25 cellular contexts compared by ENCODE assay signal in genomic region chr7:37068902-37069301, GRCh38.
A peak's percentile ranks its signal among the peaks of the same experiment; 100 is the strongest.
DNase-seq lines count a peak whose midpoint lies in the region; ATAC-seq and TF ChIP-seq lines count a peak whose summit lies in the region.
"Had no signal": no experiment of that assay in that cellular context is flagged by ENCODE, and none has a peak within 500 bp of the region (broad histone marks: within the 10 kb centered on the region; RNA-seq: fewer than 3 reads in every experiment).

No MANE protein-coding gene starts in this region.

- peaks cover 7% of the 10 kb centered on the region for H3K9me3 Mint-ChIP-seq in natural killer cell treated with Interleukin-12 subunit alpha and Interleukin-12 subunit beta and Interleukin-15 and Interleukin-18, amount 100 ng/mL, for 72 hours
- H3K9me3 Mint-ChIP-seq in natural killer cell = peaks cover 0 to 3% of the 10 kb centered on the region in 2 donors
- peaks cover 5% of the 10 kb centered on the region for H3K9me3 Mint-ChIP-seq in central memory CD8-positive, alpha-beta T cell
- peaks cover 0 to 6% of the 10 kb centered on the region in 2 donors for H3K9me3 Mint-ChIP-seq in stimulated activated naive CD8-positive, alpha-beta T cell treated with anti-CD3 and anti-CD28 coated beads, Interleukin-15, amount 100 ng/mL, for 72 hours
- H3K9me3 Mint-ChIP-seq: CD8-positive, alpha-beta memory T cell had no signal

- no peak for TF ChIP-seq CTCF in natural killer cell (IDR thresholded peaks at IDR 0.05)

- peaks cover 55 to 63% of the 10 kb centered on the region in 2 donors for H3K4me1 Mint-ChIP-seq in natural killer cell treated with Interleukin-12 subunit alpha and Interleukin-12 subunit beta and Interleukin-15 and Interleukin-18, amount 100 ng/mL, for 72 hours (ENCODE audit: low read depth in 2 of 2)
- peaks cover 42 to 47% of the 10 kb centered on the region in 2 donors for H3K4me1 Mint-ChIP-seq in natural killer cell
- peaks cover 52% of the 10 kb centered on the region for H3K4me1 Mint-ChIP-seq in central memory CD8-positive, alpha-beta T cell
- H3K4me1 Mint-ChIP-seq in stimulated activated naive CD8-positive, alpha-beta T cell treated with anti-CD3 and anti-CD28 coated beads, Interleukin-15, amount 100 ng/mL, for 72 hours = peaks cover 50% of the 10 kb centered on the region

- 60% methylated on average over 1 of the region's 1 CpG for WGBS in right cardiac atrium

- DNase-seq in DMS53 (lab: John Stamatoyannopoulos, UW) (peak; percentile 14), DMS53 treated with DMSO at 0.1 percent for 48 hours (lab: John Stamatoyannopoulos, UW; ENCODE audit: unreplicated experiment) (no peak), natural killer cell (no peak), right cardiac atrium (no peak), CD1c-positive myeloid dendritic cell (ENCODE audit: extremely low spot score) (no peak)
- no peak for DNase-seq in natural killer cell treated with Interleukin-12 subunit alpha and Interleukin-12 subunit beta and Interleukin-15 and Interleukin-18, amount 100 ng/mL, for 72 hours (ENCODE audit: low spot score)
- no peak for DNase-seq in central memory CD8-positive, alpha-beta T cell (ENCODE audit: low spot score in 2 of 2)
- DNase-seq in stimulated activated naive CD8-positive, alpha-beta T cell treated with anti-CD3 and anti-CD28 coated beads, Interleukin-15, amount 100 ng/mL, for 72 hours = no peak
- DNase-seq: activated T-cell treated with anti-CD3 and anti-CD28 coated beads, Interleukin-2, amount 50 U/mL, for 4 hours; adrenal gland; AML-193; CD8-positive, alpha-beta memory T cell; colonic mucosa; DMS79 treated with DMSO at 0.1 percent for 48 hours; HFFc6; KG1; kidney glomerular epithelial cell; mammary epithelial cell; NCI-H1694; NK-92 treated with Interleukin-12 subunit alpha and Interleukin-12 subunit beta, amount 100 ng/mL, for 24 hours; Peyer's patch; upper lobe of left lung had no signal

- H3K4me3 Mint-ChIP-seq in natural killer cell treated with Interleukin-12 subunit alpha and Interleukin-12 subunit beta and Interleukin-15 and Interleukin-18, amount 100 ng/mL, for 72 hours = peak overlapping the region; percentile 51
- no peak overlapping the region for H3K4me3 Mint-ChIP-seq in natural killer cell
- no peak overlapping the region for H3K4me3 Mint-ChIP-seq in central memory CD8-positive, alpha-beta T cell
- peak overlapping the region in 1 of 2 donors; percentile 52 for H3K4me3 Mint-ChIP-seq in stimulated activated naive CD8-positive, alpha-beta T cell treated with anti-CD3 and anti-CD28 coated beads, Interleukin-15, amount 100 ng/mL, for 72 hours
- H3K4me3 Mint-ChIP-seq: activated T-cell treated with anti-CD3 and anti-CD28 coated beads, Interleukin-2, amount 50 U/mL, for 4 hours; CD8-positive, alpha-beta memory T cell; HFFc6 had no signal

- no peaks in the 10 kb centered on the region for H3K9me3 ChIP-seq in right cardiac atrium (ENCODE audit: control insufficient read depth, low read length)
- H3K9me3 ChIP-seq: adrenal gland, colonic mucosa, Peyer's patch, upper lobe of left lung had no signal

- no peak for ATAC-seq in natural killer cell treated with Interleukin-12 subunit alpha and Interleukin-12 subunit beta and Interleukin-15 and Interleukin-18, amount 100 ng/mL, for 72 hours
- no peak for ATAC-seq in natural killer cell
- ATAC-seq in central memory CD8-positive, alpha-beta T cell (replicated peaks; ENCODE audit: extremely low read depth, poor library complexity, severe bottlenecking) = no peak
- no peak for ATAC-seq in stimulated activated naive CD8-positive, alpha-beta T cell treated with anti-CD3 and anti-CD28 coated beads, Interleukin-15, amount 100 ng/mL, for 72 hours
- no peak for ATAC-seq in right cardiac atrium

- H3K27ac ChIP-seq in right cardiac atrium (ENCODE audit: low read length) = no peak overlapping the region
- H3K27ac ChIP-seq: 22Rv1, adrenal gland, colonic mucosa, Peyer's patch, SK-N-MC, upper lobe of left lung, VCaP had no signal

- H3K36me3 Mint-ChIP-seq in natural killer cell treated with Interleukin-12 subunit alpha and Interleukin-12 subunit beta and Interleukin-15 and Interleukin-18, amount 100 ng/mL, for 72 hours = peaks cover 13% of the 10 kb centered on the region
- H3K36me3 Mint-ChIP-seq in natural killer cell = no peaks in the 10 kb centered on the region
- H3K36me3 Mint-ChIP-seq in central memory CD8-positive, alpha-beta T cell (ENCODE audit: insufficient read depth) = peaks cover 2% of the 10 kb centered on the region

- intact Hi-C loops in natural killer cell (cut with micrococcal nuclease) (no loop called here), right cardiac atrium (cut with DNase I) (no loop called here)

- H3K27me3 ChIP-seq in right cardiac atrium (ENCODE audit: control insufficient read depth, insufficient read depth) = no peaks in the 10 kb centered on the region
- H3K27me3 ChIP-seq: adrenal gland, colonic mucosa, Peyer's patch, upper lobe of left lung had no signal

- no peak overlapping the region for H3K4me3 ChIP-seq in right cardiac atrium (ENCODE audit: low read length)
- H3K4me3 ChIP-seq: adrenal gland, colonic mucosa, Peyer's patch, SK-N-MC, upper lobe of left lung had no signal

- no peaks in the 10 kb centered on the region for H3K27me3 Mint-ChIP-seq in natural killer cell treated with Interleukin-12 subunit alpha and Interleukin-12 subunit beta and Interleukin-15 and Interleukin-18, amount 100 ng/mL, for 72 hours
- no peaks in the 10 kb centered on the region for H3K27me3 Mint-ChIP-seq in natural killer cell (ENCODE audit: low read depth in 2 of 2)
- H3K27me3 Mint-ChIP-seq in central memory CD8-positive, alpha-beta T cell = no peaks in the 10 kb centered on the region
- H3K27me3 Mint-ChIP-seq in stimulated activated naive CD8-positive, alpha-beta T cell treated with anti-CD3 and anti-CD28 coated beads, Interleukin-15, amount 100 ng/mL, for 72 hours = no peaks in the 10 kb centered on the region
- H3K27me3 Mint-ChIP-seq: CD8-positive, alpha-beta memory T cell had no signal

- H3K4me1 ChIP-seq in right cardiac atrium (ENCODE audit: control insufficient read depth, insufficient read depth, low read length) = no peaks in the 10 kb centered on the region
- H3K4me1 ChIP-seq: adrenal gland, colonic mucosa, Peyer's patch, upper lobe of left lung had no signal

- peak overlapping the region; percentile 72 to 91 for H3K27ac Mint-ChIP-seq in natural killer cell treated with Interleukin-12 subunit alpha and Interleukin-12 subunit beta and Interleukin-15 and Interleukin-18, amount 100 ng/mL, for 72 hours
- H3K27ac Mint-ChIP-seq in natural killer cell = no peak overlapping the region
- H3K27ac Mint-ChIP-seq in central memory CD8-positive, alpha-beta T cell (ENCODE audit: low read depth) = peak overlapping the region; percentile 63
- peak overlapping the region; percentile 9 to 80 for H3K27ac Mint-ChIP-seq in stimulated activated naive CD8-positive, alpha-beta T cell treated with anti-CD3 and anti-CD28 coated beads, Interleukin-15, amount 100 ng/mL, for 72 hours
- H3K27ac Mint-ChIP-seq: HFFc6 had no signal

Comparison
In these comparisons a context has a peak if more than half of its experiments do, and no peak if none do; other contexts are left out.
1. H3K27ac Mint-ChIP-seq: peak in natural killer cell treated with Interleukin-12 subunit alpha and Interleukin-12 subunit beta and Interleukin-15 and Interleukin-18, amount 100 ng/mL, for 72 hours (2 of 2), central memory CD8-positive, alpha-beta T cell (single experiment) and stimulated activated naive CD8-positive, alpha-beta T cell treated with anti-CD3 and anti-CD28 coated beads, Interleukin-15, amount 100 ng/mL, for 72 hours (2 of 2); none in natural killer cell (0 of 2).